ENCODE assay signal across 1 cellular context in the genomic region with DNA sequence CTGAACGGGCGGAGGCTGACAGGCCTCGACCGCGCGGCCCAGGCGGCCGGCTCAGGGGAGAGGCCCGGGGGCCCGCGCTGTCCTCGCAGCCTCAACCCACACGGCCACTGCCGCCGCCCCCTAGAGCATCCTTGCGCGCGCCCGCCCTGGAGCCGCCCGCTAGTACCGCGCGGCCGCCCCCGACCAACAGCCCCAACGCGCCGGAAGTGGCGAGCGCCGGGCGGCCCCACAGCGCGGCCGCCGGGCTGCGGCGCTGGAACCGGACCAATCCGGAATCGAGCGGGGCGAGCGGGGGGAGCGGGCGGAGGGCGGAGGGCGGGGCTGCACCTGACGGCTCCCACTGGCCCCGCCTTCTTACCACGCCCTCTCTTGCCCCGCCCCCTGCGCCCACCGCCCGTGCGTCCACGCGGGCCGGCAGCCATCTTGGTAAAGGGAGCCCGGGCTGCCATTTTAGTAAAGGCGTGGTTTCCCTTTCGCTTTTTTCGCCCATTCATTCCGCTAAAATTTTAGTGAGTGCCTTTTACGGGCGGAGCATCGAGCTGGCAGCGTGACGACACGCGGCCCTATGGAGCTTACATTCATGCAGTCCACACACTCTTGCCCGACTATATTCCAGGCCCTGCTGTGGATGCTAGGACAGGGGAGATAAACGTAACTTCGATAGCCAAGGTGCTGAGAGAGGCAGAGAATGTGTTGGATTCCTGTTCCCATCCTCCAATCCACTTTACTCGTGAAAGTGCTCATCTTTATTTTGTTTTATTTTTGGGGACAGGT.
TF ChIP-seq lines count a peak whose summit lies in the region.

A gene with protein sequence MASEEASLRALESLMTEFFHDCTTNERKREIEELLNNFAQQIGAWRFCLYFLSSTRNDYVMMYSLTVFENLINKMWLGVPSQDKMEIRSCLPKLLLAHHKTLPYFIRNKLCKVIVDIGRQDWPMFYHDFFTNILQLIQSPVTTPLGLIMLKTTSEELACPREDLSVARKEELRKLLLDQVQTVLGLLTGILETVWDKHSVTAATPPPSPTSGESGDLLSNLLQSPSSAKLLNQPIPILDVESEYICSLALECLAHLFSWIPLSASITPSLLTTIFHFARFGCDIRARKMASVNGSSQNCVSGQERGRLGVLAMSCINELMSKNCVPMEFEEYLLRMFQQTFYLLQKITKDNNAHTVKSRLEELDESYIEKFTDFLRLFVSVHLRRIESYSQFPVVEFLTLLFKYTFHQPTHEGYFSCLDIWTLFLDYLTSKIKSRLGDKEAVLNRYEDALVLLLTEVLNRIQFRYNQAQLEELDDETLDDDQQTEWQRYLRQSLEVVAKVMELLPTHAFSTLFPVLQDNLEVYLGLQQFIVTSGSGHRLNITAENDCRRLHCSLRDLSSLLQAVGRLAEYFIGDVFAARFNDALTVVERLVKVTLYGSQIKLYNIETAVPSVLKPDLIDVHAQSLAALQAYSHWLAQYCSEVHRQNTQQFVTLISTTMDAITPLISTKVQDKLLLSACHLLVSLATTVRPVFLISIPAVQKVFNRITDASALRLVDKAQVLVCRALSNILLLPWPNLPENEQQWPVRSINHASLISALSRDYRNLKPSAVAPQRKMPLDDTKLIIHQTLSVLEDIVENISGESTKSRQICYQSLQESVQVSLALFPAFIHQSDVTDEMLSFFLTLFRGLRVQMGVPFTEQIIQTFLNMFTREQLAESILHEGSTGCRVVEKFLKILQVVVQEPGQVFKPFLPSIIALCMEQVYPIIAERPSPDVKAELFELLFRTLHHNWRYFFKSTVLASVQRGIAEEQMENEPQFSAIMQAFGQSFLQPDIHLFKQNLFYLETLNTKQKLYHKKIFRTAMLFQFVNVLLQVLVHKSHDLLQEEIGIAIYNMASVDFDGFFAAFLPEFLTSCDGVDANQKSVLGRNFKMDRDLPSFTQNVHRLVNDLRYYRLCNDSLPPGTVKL (minus strand): TSS at position 208 of the 774 bp plus-strand sequence. CDS start 597 bp downstream, outside the sequence.

TF ChIP-seq in HEK293, 187 proteins besides CTCF, POLR2A, EP300 and RAD21 (continued from another document and continues in another):
- TF ChIP-seq, protein P1, sequence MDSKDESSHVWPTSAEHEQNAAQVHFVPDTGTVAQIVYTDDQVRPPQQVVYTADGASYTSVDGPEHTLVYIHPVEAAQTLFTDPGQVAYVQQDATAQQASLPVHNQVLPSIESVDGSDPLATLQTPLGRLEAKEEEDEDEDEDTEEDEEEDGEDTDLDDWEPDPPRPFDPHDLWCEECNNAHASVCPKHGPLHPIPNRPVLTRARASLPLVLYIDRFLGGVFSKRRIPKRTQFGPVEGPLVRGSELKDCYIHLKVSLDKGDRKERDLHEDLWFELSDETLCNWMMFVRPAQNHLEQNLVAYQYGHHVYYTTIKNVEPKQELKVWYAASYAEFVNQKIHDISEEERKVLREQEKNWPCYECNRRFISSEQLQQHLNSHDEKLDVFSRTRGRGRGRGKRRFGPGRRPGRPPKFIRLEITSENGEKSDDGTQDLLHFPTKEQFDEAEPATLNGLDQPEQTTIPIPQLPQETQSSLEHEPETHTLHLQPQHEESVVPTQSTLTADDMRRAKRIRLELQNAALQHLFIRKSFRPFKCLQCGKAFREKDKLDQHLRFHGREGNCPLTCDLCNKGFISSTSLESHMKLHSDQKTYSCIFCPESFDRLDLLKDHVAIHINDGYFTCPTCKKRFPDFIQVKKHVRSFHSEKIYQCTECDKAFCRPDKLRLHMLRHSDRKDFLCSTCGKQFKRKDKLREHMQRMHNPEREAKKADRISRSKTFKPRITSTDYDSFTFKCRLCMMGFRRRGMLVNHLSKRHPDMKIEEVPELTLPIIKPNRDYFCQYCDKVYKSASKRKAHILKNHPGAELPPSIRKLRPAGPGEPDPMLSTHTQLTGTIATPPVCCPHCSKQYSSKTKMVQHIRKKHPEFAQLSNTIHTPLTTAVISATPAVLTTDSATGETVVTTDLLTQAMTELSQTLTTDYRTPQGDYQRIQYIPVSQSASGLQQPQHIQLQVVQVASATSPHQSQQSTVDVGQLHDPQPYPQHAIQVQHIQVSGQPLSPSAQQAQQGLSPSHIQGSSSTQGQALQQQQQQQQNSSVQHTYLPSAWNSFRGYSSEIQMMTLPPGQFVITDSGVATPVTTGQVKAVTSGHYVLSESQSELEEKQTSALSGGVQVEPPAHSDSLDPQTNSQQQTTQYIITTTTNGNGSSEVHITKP (tag by site-specific recombination; IDR thresholded peaks at IDR 0.05) = peak; percentile 57
- TF ChIP-seq ZBTB48 (tag by site-specific recombination; IDR thresholded peaks at IDR 0.05) = no peak
- no peak for TF ChIP-seq ZNF341 (tag by site-specific recombination; IDR thresholded peaks at IDR 0.05; ENCODE audit: low read depth)
- TF ChIP-seq REPIN1 (tag by site-specific recombination; IDR thresholded peaks at IDR 0.05; ENCODE audit: low read depth) = 0 out of 2 replicates have a peak, but pooled peaks have one; percentile 36
- no peak for TF ChIP-seq ZNF202 (tag by site-specific recombination; IDR thresholded peaks at IDR 0.05; ENCODE audit: borderline replicate concordance)
- TF ChIP-seq ZNF157 (tag by site-specific recombination; IDR thresholded peaks at IDR 0.05) = no peak
- no peak for TF ChIP-seq HOXD13 (CRISPR knock-in tag; IDR thresholded peaks at IDR 0.05; ENCODE audit: borderline replicate concordance)
- TF ChIP-seq, protein P2, sequence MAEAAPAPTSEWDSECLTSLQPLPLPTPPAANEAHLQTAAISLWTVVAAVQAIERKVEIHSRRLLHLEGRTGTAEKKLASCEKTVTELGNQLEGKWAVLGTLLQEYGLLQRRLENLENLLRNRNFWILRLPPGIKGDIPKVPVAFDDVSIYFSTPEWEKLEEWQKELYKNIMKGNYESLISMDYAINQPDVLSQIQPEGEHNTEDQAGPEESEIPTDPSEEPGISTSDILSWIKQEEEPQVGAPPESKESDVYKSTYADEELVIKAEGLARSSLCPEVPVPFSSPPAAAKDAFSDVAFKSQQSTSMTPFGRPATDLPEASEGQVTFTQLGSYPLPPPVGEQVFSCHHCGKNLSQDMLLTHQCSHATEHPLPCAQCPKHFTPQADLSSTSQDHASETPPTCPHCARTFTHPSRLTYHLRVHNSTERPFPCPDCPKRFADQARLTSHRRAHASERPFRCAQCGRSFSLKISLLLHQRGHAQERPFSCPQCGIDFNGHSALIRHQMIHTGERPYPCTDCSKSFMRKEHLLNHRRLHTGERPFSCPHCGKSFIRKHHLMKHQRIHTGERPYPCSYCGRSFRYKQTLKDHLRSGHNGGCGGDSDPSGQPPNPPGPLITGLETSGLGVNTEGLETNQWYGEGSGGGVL (tag by site-specific recombination; IDR thresholded peaks at IDR 0.05) = no peak
- no peak for TF ChIP-seq ZNF530 (tag by site-specific recombination; IDR thresholded peaks at IDR 0.05; ENCODE audit: low read depth)
- TF ChIP-seq ZNF366 (tag by site-specific recombination; conservative IDR thresholded peaks at IDR 0.05) = 0 out of 2 replicates have a peak, but pooled peaks have one; percentile 30
- TF ChIP-seq KLF9 (tag by site-specific recombination; IDR thresholded peaks at IDR 0.05; ENCODE audit: low read depth) = peak; percentile 98
- no peak for TF ChIP-seq GFI1B (tag by site-specific recombination; IDR thresholded peaks at IDR 0.05)
- no peak; the same call in 1 of the 2 replicates for TF ChIP-seq ZSCAN30 (tag by site-specific recombination; IDR thresholded peaks at IDR 0.05)
- 0 out of 2 replicates have a peak, but pooled peaks have one; percentile 34 for TF ChIP-seq ZNF843 (tag by site-specific recombination; IDR thresholded peaks at IDR 0.05)
- TF ChIP-seq, protein P3, sequence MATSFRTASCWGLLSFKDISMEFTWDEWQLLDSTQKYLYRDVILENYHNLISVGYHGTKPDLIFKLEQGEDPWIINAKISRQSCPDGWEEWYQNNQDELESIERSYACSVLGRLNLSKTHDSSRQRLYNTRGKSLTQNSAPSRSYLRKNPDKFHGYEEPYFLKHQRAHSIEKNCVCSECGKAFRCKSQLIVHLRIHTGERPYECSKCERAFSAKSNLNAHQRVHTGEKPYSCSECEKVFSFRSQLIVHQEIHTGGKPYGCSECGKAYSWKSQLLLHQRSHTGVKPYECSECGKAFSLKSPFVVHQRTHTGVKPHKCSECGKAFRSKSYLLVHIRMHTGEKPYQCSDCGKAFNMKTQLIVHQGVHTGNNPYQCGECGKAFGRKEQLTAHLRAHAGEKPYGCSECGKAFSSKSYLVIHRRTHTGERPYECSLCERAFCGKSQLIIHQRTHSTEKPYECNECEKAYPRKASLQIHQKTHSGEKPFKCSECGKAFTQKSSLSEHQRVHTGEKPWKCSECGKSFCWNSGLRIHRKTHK (tag by site-specific recombination; IDR thresholded peaks at IDR 0.05) = no peak
- TF ChIP-seq ZXDB (tag by site-specific recombination; IDR thresholded peaks at IDR 0.05) = peak; percentile 93
- no peak for TF ChIP-seq ZNF140 (tag by site-specific recombination; IDR thresholded peaks at IDR 0.05)
- peak; percentile 58 for TF ChIP-seq GLIS1 (tag by site-specific recombination; IDR thresholded peaks at IDR 0.05)
- TF ChIP-seq ZNF785 (tag by site-specific recombination; IDR thresholded peaks at IDR 0.05) = no peak
- TF ChIP-seq KLF8 (tag by site-specific recombination; IDR thresholded peaks at IDR 0.05) = peak; percentile 98
- TF ChIP-seq ZNF354C (tag by site-specific recombination; IDR thresholded peaks at IDR 0.05; ENCODE audit: borderline replicate concordance, low read depth) = no peak
- TF ChIP-seq ZFHX2 (tag by site-specific recombination; conservative IDR thresholded peaks at IDR 0.05) = peak; percentile 76
- TF ChIP-seq, protein P4, sequence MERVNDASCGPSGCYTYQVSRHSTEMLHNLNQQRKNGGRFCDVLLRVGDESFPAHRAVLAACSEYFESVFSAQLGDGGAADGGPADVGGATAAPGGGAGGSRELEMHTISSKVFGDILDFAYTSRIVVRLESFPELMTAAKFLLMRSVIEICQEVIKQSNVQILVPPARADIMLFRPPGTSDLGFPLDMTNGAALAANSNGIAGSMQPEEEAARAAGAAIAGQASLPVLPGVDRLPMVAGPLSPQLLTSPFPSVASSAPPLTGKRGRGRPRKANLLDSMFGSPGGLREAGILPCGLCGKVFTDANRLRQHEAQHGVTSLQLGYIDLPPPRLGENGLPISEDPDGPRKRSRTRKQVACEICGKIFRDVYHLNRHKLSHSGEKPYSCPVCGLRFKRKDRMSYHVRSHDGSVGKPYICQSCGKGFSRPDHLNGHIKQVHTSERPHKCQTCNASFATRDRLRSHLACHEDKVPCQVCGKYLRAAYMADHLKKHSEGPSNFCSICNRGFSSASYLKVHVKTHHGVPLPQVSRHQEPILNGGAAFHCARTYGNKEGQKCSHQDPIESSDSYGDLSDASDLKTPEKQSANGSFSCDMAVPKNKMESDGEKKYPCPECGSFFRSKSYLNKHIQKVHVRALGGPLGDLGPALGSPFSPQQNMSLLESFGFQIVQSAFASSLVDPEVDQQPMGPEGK (tag by site-specific recombination; IDR thresholded peaks at IDR 0.05) = peak; percentile 68
- peak; percentile 76 for TF ChIP-seq ZBTB21 (tag by site-specific recombination; IDR thresholded peaks at IDR 0.05)
- peak; percentile 60; the same call in 1 of the 2 replicates for TF ChIP-seq ZNF561 (tag by site-specific recombination; IDR thresholded peaks at IDR 0.05; ENCODE audit: borderline replicate concordance)
- TF ChIP-seq, protein P5, sequence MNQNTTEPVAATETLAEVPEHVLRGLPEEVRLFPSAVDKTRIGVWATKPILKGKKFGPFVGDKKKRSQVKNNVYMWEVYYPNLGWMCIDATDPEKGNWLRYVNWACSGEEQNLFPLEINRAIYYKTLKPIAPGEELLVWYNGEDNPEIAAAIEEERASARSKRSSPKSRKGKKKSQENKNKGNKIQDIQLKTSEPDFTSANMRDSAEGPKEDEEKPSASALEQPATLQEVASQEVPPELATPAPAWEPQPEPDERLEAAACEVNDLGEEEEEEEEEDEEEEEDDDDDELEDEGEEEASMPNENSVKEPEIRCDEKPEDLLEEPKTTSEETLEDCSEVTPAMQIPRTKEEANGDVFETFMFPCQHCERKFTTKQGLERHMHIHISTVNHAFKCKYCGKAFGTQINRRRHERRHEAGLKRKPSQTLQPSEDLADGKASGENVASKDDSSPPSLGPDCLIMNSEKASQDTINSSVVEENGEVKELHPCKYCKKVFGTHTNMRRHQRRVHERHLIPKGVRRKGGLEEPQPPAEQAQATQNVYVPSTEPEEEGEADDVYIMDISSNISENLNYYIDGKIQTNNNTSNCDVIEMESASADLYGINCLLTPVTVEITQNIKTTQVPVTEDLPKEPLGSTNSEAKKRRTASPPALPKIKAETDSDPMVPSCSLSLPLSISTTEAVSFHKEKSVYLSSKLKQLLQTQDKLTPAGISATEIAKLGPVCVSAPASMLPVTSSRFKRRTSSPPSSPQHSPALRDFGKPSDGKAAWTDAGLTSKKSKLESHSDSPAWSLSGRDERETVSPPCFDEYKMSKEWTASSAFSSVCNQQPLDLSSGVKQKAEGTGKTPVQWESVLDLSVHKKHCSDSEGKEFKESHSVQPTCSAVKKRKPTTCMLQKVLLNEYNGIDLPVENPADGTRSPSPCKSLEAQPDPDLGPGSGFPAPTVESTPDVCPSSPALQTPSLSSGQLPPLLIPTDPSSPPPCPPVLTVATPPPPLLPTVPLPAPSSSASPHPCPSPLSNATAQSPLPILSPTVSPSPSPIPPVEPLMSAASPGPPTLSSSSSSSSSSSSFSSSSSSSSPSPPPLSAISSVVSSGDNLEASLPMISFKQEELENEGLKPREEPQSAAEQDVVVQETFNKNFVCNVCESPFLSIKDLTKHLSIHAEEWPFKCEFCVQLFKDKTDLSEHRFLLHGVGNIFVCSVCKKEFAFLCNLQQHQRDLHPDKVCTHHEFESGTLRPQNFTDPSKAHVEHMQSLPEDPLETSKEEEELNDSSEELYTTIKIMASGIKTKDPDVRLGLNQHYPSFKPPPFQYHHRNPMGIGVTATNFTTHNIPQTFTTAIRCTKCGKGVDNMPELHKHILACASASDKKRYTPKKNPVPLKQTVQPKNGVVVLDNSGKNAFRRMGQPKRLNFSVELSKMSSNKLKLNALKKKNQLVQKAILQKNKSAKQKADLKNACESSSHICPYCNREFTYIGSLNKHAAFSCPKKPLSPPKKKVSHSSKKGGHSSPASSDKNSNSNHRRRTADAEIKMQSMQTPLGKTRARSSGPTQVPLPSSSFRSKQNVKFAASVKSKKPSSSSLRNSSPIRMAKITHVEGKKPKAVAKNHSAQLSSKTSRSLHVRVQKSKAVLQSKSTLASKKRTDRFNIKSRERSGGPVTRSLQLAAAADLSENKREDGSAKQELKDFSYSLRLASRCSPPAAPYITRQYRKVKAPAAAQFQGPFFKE (tag by site-specific recombination; IDR thresholded peaks at IDR 0.05; ENCODE audit: borderline replicate concordance) = no peak
- TF ChIP-seq, protein P6, sequence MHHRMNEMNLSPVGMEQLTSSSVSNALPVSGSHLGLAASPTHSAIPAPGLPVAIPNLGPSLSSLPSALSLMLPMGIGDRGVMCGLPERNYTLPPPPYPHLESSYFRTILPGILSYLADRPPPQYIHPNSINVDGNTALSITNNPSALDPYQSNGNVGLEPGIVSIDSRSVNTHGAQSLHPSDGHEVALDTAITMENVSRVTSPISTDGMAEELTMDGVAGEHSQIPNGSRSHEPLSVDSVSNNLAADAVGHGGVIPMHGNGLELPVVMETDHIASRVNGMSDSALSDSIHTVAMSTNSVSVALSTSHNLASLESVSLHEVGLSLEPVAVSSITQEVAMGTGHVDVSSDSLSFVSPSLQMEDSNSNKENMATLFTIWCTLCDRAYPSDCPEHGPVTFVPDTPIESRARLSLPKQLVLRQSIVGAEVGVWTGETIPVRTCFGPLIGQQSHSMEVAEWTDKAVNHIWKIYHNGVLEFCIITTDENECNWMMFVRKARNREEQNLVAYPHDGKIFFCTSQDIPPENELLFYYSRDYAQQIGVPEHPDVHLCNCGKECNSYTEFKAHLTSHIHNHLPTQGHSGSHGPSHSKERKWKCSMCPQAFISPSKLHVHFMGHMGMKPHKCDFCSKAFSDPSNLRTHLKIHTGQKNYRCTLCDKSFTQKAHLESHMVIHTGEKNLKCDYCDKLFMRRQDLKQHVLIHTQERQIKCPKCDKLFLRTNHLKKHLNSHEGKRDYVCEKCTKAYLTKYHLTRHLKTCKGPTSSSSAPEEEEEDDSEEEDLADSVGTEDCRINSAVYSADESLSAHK (tag by site-specific recombination; IDR thresholded peaks at IDR 0.05) = peak; percentile 39; the same call in 1 of the 2 replicates
- TF ChIP-seq EGR2 (tag by site-specific recombination; IDR thresholded peaks at IDR 0.05; ENCODE audit: low read depth) = peak; percentile 54; the same call in 1 of the 2 replicates
- TF ChIP-seq ZNF324 (tag by site-specific recombination; IDR thresholded peaks at IDR 0.05) = peak; percentile 62; the same call in 1 of the 2 replicates
